Comparison of ENCODE assay signal across 19 cellular contexts in the genomic region with DNA sequence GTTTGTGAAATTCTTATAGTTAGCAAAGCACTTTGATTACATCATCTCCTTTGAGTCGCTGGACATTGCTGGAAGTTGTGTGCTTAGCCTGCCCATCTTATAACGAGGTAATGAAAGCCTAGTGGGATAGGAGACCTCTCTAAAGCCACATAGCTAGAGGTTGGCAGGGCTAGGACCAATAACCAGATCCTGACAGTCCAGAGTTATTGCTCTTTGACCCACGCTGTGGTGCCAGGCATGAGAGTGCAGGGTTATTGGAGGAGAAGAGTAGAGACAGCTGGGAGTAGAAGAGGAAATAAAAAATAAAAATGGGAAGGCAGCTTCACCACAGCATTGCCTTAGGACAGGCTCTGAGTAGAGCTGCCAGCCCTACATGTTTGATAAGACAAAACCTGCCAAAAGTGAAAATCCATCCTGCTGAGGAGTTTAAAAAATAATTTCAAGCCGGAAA.
DNase-seq lines count a peak whose midpoint lies in the region; TF ChIP-seq lines count a peak whose summit lies in the region.
"Had no signal": no experiment of that assay in that cellular context is flagged by ENCODE, and none has a peak within 500 bp of the region (broad histone marks: within the 10 kb centered on the region; RNA-seq: fewer than 3 reads in every experiment).

No MANE protein-coding gene starts in this region.

- CTCF ChIA-PET in MCF 10A (lab: Yijun Ruan, JAX) = no interaction called here
- CTCF ChIA-PET in mammary epithelial cell (lab: Charles Lee; ENCODE audit: low non-redundant PET) = no interaction called here
- CTCF ChIA-PET in CD4-positive, alpha-beta memory T cell (lab: Charles Lee; ENCODE audit: partially characterized antibody) = no interaction called here

- H3K9me3 ChIP-seq in mammary epithelial cell (replicated peaks; ENCODE audit: insufficient read depth, low read length) = no peaks in the 10 kb centered on the region
- no peaks in the 10 kb centered on the region for H3K9me3 ChIP-seq in vagina
- no peaks in the 10 kb centered on the region for H3K9me3 ChIP-seq in CD4-positive, alpha-beta memory T cell (ENCODE audit: control insufficient read depth in 1 of 2, low read length in 2 of 2)

- H3K27ac ChIP-seq in mammary epithelial cell (ENCODE audit: insufficient read depth, low read depth, low read length) (no peak overlapping the region), vagina (peak overlapping the region; percentile 63)
- no peak overlapping the region for H3K27ac ChIP-seq in CD4-positive, alpha-beta memory T cell (ENCODE audit: low read depth, low read length)

- peaks cover 7% of the 10 kb centered on the region for H3K4me1 Mint-ChIP-seq in MCF 10A (ENCODE audit: insufficient read depth, unreplicated experiment)
- H3K4me1 Mint-ChIP-seq in activated T-helper 1 cell treated with anti-CD3 and anti-CD28 coated beads, Interleukin-12 subunit alpha, Interleukin-12 subunit beta, Interleukin-2, Interleukin-4 antibody, amounts not matched to agents 30 ng/mL and 10 ng/mL and 1 ng/mL, durations not matched to agents 14 hours and 24 hours and 36 hours (ENCODE audit: low read depth) = no peaks in the 10 kb centered on the region
- no peaks in the 10 kb centered on the region for H3K4me1 Mint-ChIP-seq in CD4-positive, alpha-beta memory T cell
- H3K4me1 Mint-ChIP-seq: natural killer cell had no signal

- H4K20me1 ChIP-seq in mammary epithelial cell (ENCODE audit: insufficient read depth, low read length) = no peaks in the 10 kb centered on the region

- no peak overlapping the region for H3K27ac Mint-ChIP-seq in MCF 10A (ENCODE audit: low read depth, unreplicated experiment)
- no peak overlapping the region for H3K27ac Mint-ChIP-seq in activated T-helper 1 cell treated with anti-CD3 and anti-CD28 coated beads, Interleukin-12 subunit alpha, Interleukin-12 subunit beta, Interleukin-2, Interleukin-4 antibody, amounts not matched to agents 30 ng/mL and 10 ng/mL and 1 ng/mL, durations not matched to agents 14 hours and 24 hours and 36 hours
- H3K27ac Mint-ChIP-seq in CD4-positive, alpha-beta memory T cell = no peak overlapping the region
- H3K27ac Mint-ChIP-seq: activated naive CD4-positive, alpha-beta T cell treated with anti-CD3 and anti-CD28 coated beads for 36 hours; natural killer cell; type B pancreatic cell had no signal

- TF ChIP-seq POLR2A in vagina (IDR thresholded peaks at IDR 0.05) = no peak

- H3K36me3 ChIP-seq in mammary epithelial cell (ENCODE audit: insufficient read depth, low read length) (no peaks in the 10 kb centered on the region), vagina (no peaks in the 10 kb centered on the region)
- H3K36me3 ChIP-seq in CD4-positive, alpha-beta memory T cell (ENCODE audit: insufficient read depth, low read length) = no peaks in the 10 kb centered on the region

- no peak overlapping the region for H3K9ac ChIP-seq in mammary epithelial cell (ENCODE audit: insufficient read depth, low read length)

- no peaks in the 10 kb centered on the region for H3K79me2 ChIP-seq in mammary epithelial cell (ENCODE audit: insufficient read depth, low read length)

- no peak overlapping the region for H3K4me2 ChIP-seq in mammary epithelial cell (ENCODE audit: insufficient read depth, low read depth, low read length)

- H3K36me3 Mint-ChIP-seq in MCF 10A (ENCODE audit: insufficient read depth, unreplicated experiment) = no peaks in the 10 kb centered on the region
- H3K36me3 Mint-ChIP-seq in activated T-helper 1 cell treated with anti-CD3 and anti-CD28 coated beads, Interleukin-12 subunit alpha, Interleukin-12 subunit beta, Interleukin-2, Interleukin-4 antibody, amounts not matched to agents 30 ng/mL and 10 ng/mL and 1 ng/mL, durations not matched to agents 14 hours and 24 hours and 36 hours (ENCODE audit: low read depth) = no peaks in the 10 kb centered on the region
- H3K36me3 Mint-ChIP-seq in CD4-positive, alpha-beta memory T cell = no peaks in the 10 kb centered on the region
- H3K36me3 Mint-ChIP-seq: natural killer cell, type B pancreatic cell had no signal

- WGBS in mammary epithelial cell (ENCODE audit: low coverage, missing lambda C conversion rate) = 22% methylated on average over 4 of the region's 4 CpGs

- H3K4me1 ChIP-seq in mammary epithelial cell (ENCODE audit: insufficient read depth, low read length) = no peaks in the 10 kb centered on the region
- no peaks in the 10 kb centered on the region for H3K4me1 ChIP-seq in vagina
- H3K4me1 ChIP-seq in CD4-positive, alpha-beta memory T cell (ENCODE audit: insufficient read depth, low read length) = no peaks in the 10 kb centered on the region

- no TSS peak for BruUV-seq in MCF 10A (replicated peaks; lab: Mats Ljungman, UMichigan)
- BruUV-seq in mammary epithelial cell (replicated peaks; lab: Mats Ljungman, UMichigan) = no TSS peak

- no peak for TF ChIP-seq CTCF in MCF 10A (IDR thresholded peaks at IDR 0.05; ENCODE audit: unreplicated experiment)
- no peak for TF ChIP-seq CTCF in mammary epithelial cell (conservative IDR thresholded peaks at IDR 0.05 in 1 of 2, IDR thresholded peaks at IDR 0.05 in 1 of 2; ENCODE audit: extremely low read depth in 1 of 2, insufficient read depth in 1 of 2, low read depth in 1 of 2, low read length in 2 of 2)
- no peak for TF ChIP-seq CTCF in cardiac fibroblast (IDR thresholded peaks at IDR 0.05; ENCODE audit: low read depth, low read length)
- no peak for TF ChIP-seq CTCF in vagina (IDR thresholded peaks at IDR 0.05)

- in situ Hi-C loops in mammary epithelial cell (cut with MboI; ENCODE audit: low sequenced_read_pairs in 2 of 2) = no loop called here

- no peak overlapping the region for H2AFZ ChIP-seq in mammary epithelial cell (ENCODE audit: low read depth, low read length)

- H3K27me3 ChIP-seq in mammary epithelial cell (ENCODE audit: insufficient read depth, low read length) (no peaks in the 10 kb centered on the region), vagina (no peaks in the 10 kb centered on the region)
- no peaks in the 10 kb centered on the region for H3K27me3 ChIP-seq in CD4-positive, alpha-beta memory T cell (ENCODE audit: insufficient read depth, low read length)

- POLR2A ChIA-PET in MCF 10A (lab: Yijun Ruan, JAX) = no interaction called here
- POLR2A ChIA-PET in CD4-positive, alpha-beta memory T cell (lab: Charles Lee; ENCODE audit: partially characterized antibody) = no interaction called here

- intact Hi-C loops in MCF 10A (cut with micrococcal nuclease) = no loop called here
- intact Hi-C loops in mammary epithelial cell (cut with micrococcal nuclease) = no loop called here
- intact Hi-C loops in vagina (cut with DNase I) = no loop called here
- intact Hi-C loops in activated T-helper 1 cell treated with anti-CD3 and anti-CD28 coated beads, Interleukin-12 subunit alpha, Interleukin-12 subunit beta, Interleukin-2, Interleukin-4 antibody, amounts not matched to agents 30 ng/mL and 10 ng/mL and 1 ng/mL, durations not matched to agents 14 hours and 24 hours and 36 hours (cut with micrococcal nuclease) = no loop called here
- intact Hi-C loops in CD4-positive, alpha-beta memory T cell (cut with micrococcal nuclease) = no loop called here

- DNase-seq in MCF 10A (ENCODE audit: unreplicated experiment) (peak; percentile 13), mammary epithelial cell (no peak), cardiac fibroblast (ENCODE audit: low read depth in 2 of 2) (peak; percentile 49 to 66), medulla oblongata (ENCODE audit: extremely low spot score) (peak; percentile 5), vagina (ENCODE audit: extremely low spot score in 2 of 2) (no peak), NCI-H82 treated with DMSO at 0.1 percent for 48 hours (lab: John Stamatoyannopoulos, UW; ENCODE audit: unreplicated experiment) (no peak)
- no peak for DNase-seq in activated T-helper 1 cell treated with anti-CD3 and anti-CD28 coated beads, Interleukin-12 subunit alpha, Interleukin-12 subunit beta, Interleukin-2, Interleukin-4 antibody, amounts not matched to agents 30 ng/mL and 10 ng/mL and 1 ng/mL, durations not matched to agents 14 hours and 24 hours and 36 hours (ENCODE audit: low spot score)
- DNase-seq in CD4-positive, alpha-beta memory T cell = no peak
- DNase-seq: 8988T; activated CD8-positive, alpha-beta memory T cell treated with anti-CD3 and anti-CD28 coated beads, Interleukin-2, amount 50 U/mL, for 48 hours; activated naive CD4-positive, alpha-beta T cell treated with anti-CD3 and anti-CD28 coated beads for 36 hours; central memory CD4-positive, alpha-beta T cell; glutamatergic neuron; natural killer cell; NCI-H2171; PC-3; stimulated activated CD4-positive, alpha-beta T cell treated with anti-CD3 and anti-CD28 coated beads, Interleukin-4, amount 100 ng/mL, for 24 hours; T-helper 1 cell had no signal

- dilution Hi-C loops in mammary epithelial cell (cut with HindIII; ENCODE audit: low sequenced_read_pairs) = no loop called here

- H3K9me3 Mint-ChIP-seq in MCF 10A (ENCODE audit: unreplicated experiment) = no peaks in the 10 kb centered on the region
- no peaks in the 10 kb centered on the region for H3K9me3 Mint-ChIP-seq in activated T-helper 1 cell treated with anti-CD3 and anti-CD28 coated beads, Interleukin-12 subunit alpha, Interleukin-12 subunit beta, Interleukin-2, Interleukin-4 antibody, amounts not matched to agents 30 ng/mL and 10 ng/mL and 1 ng/mL, durations not matched to agents 14 hours and 24 hours and 36 hours
- H3K9me3 Mint-ChIP-seq in CD4-positive, alpha-beta memory T cell = peaks cover 0 to 1% (median 0%) of the 10 kb centered on the region in 8 donors
- H3K9me3 Mint-ChIP-seq: activated naive CD4-positive, alpha-beta T cell treated with anti-CD3 and anti-CD28 coated beads for 36 hours; type B pancreatic cell had no signal

- H3K4me3 Mint-ChIP-seq in MCF 10A (ENCODE audit: unreplicated experiment) = no peak overlapping the region
- no peak overlapping the region for H3K4me3 Mint-ChIP-seq in activated T-helper 1 cell treated with anti-CD3 and anti-CD28 coated beads, Interleukin-12 subunit alpha, Interleukin-12 subunit beta, Interleukin-2, Interleukin-4 antibody, amounts not matched to agents 30 ng/mL and 10 ng/mL and 1 ng/mL, durations not matched to agents 14 hours and 24 hours and 36 hours
- H3K4me3 Mint-ChIP-seq in CD4-positive, alpha-beta memory T cell = no peak overlapping the region
- H3K4me3 Mint-ChIP-seq: activated naive CD4-positive, alpha-beta T cell treated with anti-CD3 and anti-CD28 coated beads for 36 hours; natural killer cell; type B pancreatic cell had no signal

- H3K27me3 Mint-ChIP-seq in MCF 10A (ENCODE audit: insufficient read depth, unreplicated experiment) = peaks cover 31% of the 10 kb centered on the region
- no peaks in the 10 kb centered on the region for H3K27me3 Mint-ChIP-seq in activated T-helper 1 cell treated with anti-CD3 and anti-CD28 coated beads, Interleukin-12 subunit alpha, Interleukin-12 subunit beta, Interleukin-2, Interleukin-4 antibody, amounts not matched to agents 30 ng/mL and 10 ng/mL and 1 ng/mL, durations not matched to agents 14 hours and 24 hours and 36 hours (ENCODE audit: insufficient read depth)
- H3K27me3 Mint-ChIP-seq in CD4-positive, alpha-beta memory T cell = peaks cover 0 to 5% of the 10 kb centered on the region in 2 donors

- H3K4me3 ChIP-seq in mammary epithelial cell (replicated peaks in 1 of 3; ENCODE audit: insufficient read depth in 1 of 3, low read depth in 2 of 3, low read length in 3 of 3) = no peak overlapping the region
- no peak overlapping the region for H3K4me3 ChIP-seq in cardiac fibroblast (replicated peaks in 1 of 2; ENCODE audit: low read depth in 2 of 2, low read length in 2 of 2)
- no peak overlapping the region for H3K4me3 ChIP-seq in vagina
- no peak overlapping the region for H3K4me3 ChIP-seq in CD4-positive, alpha-beta memory T cell (ENCODE audit: low read length in 2 of 2)

Comparison
In these comparisons a context has a peak if more than half of its experiments do, and no peak if none do; other contexts are left out.
1. DNase-seq: peak in MCF 10A (single experiment), cardiac fibroblast (2 of 2) and medulla oblongata (single experiment); none in mammary epithelial cell (single experiment), vagina (0 of 2), activated T-helper 1 cell treated with anti-CD3 and anti-CD28 coated beads, Interleukin-12 subunit alpha, Interleukin-12 subunit beta, Interleukin-2, Interleukin-4 antibody, amounts not matched to agents 30 ng/mL and 10 ng/mL and 1 ng/mL, durations not matched to agents 14 hours and 24 hours and 36 hours (single experiment), NCI-H82 treated with DMSO at 0.1 percent for 48 hours (single experiment) and CD4-positive, alpha-beta memory T cell (0 of 5).